In genomic region chr1:22263359-22263758, GRCh38 we compare ENCODE assay signal across 19 cellular contexts.
"Had no signal": no experiment of that assay in that cellular context is flagged by ENCODE, and none has a peak within 500 bp of the region (broad histone marks: within the 10 kb centered on the region; RNA-seq: fewer than 3 reads in every experiment).

No MANE protein-coding gene starts in this region.

- H3K4me1 ChIP-seq: body of pancreas, gastroesophageal sphincter, heart left ventricle, vagina had no signal

- H3K27ac Mint-ChIP-seq: activated naive CD4-positive, alpha-beta T cell treated with anti-CD3 and anti-CD28 coated beads, Interleukin-2, amount 50 U/mL, for 24 hours; stimulated activated memory B cell treated with anti-CD40 and anti-IgM and Interleukin-4, amounts not matched to agents 10 μg/mL and 1 μg/mL and 100 μg/mL, for 72 hours had no signal

- H3K36me3 ChIP-seq: cardiac muscle cell, gastroesophageal sphincter, heart left ventricle, right lobe of liver, stomach, transverse colon, vagina had no signal

- H3K9me3 ChIP-seq: body of pancreas, gastroesophageal sphincter, heart left ventricle, right lobe of liver, stomach, transverse colon, vagina had no signal

- H3K27ac ChIP-seq: body of pancreas, cardiac muscle cell, epithelial cell of prostate, gastroesophageal sphincter, heart left ventricle, right lobe of liver, skin epidermis, stomach, vagina had no signal

- H3K4me3 ChIP-seq: body of pancreas, cardiac muscle cell, gastroesophageal sphincter, heart left ventricle, right lobe of liver, skin epidermis, stomach, transverse colon, vagina had no signal

- H3K9me3 Mint-ChIP-seq: activated naive CD4-positive, alpha-beta T cell treated with anti-CD3 and anti-CD28 coated beads, Interleukin-2, amount 50 U/mL, for 24 hours had no signal

- H3K27me3 ChIP-seq: body of pancreas, cardiac muscle cell, vagina had no signal

- H3K4me1 Mint-ChIP-seq: activated naive CD4-positive, alpha-beta T cell treated with anti-CD3 and anti-CD28 coated beads, Interleukin-2, amount 50 U/mL, for 24 hours had no signal

- ATAC-seq: body of pancreas, gastroesophageal sphincter, heart left ventricle, left ventricle myocardium superior, right lobe of liver had no signal

- DNase-seq: activated CD4-positive, alpha-beta T cell treated with anti-CD3 and anti-CD28 coated beads for 1 hour; activated gamma-delta T cell treated with Interleukin-2 at 50 U/mL for 16 hours; activated T-cell treated with anti-CD3 and anti-CD28 coated beads, Interleukin-2, amount 50 U/mL, for 1 hour; anterior cingulate cortex; left ventricle myocardium superior; mammary epithelial cell; posterior cingulate gyrus; right lobe of liver; stomach; transverse colon had no signal

- H3K4me3 Mint-ChIP-seq: activated naive CD4-positive, alpha-beta T cell treated with anti-CD3 and anti-CD28 coated beads, Interleukin-2, amount 50 U/mL, for 24 hours; stimulated activated memory B cell treated with anti-CD40 and anti-IgM and Interleukin-4, amounts not matched to agents 10 μg/mL and 1 μg/mL and 100 μg/mL, for 72 hours had no signal

- H3K36me3 Mint-ChIP-seq: activated naive CD4-positive, alpha-beta T cell treated with anti-CD3 and anti-CD28 coated beads, Interleukin-2, amount 50 U/mL, for 24 hours; stimulated activated memory B cell treated with anti-CD40 and anti-IgM and Interleukin-4, amounts not matched to agents 10 μg/mL and 1 μg/mL and 100 μg/mL, for 72 hours had no signal
